Comparison of ENCODE assay signal across 21 cellular contexts in the genomic region with DNA sequence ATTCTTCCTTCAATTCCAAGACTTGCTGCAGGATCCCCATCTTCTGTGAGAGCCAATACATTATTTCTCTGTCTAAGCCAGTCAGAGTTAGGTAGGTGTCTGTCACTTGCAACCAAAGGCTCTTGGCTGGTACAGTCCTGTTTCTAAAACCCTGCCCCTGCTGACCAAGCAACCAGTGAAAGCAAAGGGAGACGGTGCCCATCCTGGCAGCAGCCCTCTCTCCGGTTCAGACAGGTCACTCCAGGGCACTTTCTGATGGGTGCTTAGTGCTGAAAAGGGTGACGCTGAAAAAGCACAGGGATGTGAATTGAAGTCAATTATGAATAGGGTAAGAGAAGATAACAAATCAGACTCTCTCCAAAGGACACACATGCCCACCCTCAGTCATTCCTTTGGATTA. TPM values are rescaled to one million over a fixed set of nuclear protein-coding genes. Genes with fewer than 3 reads are reported as not detected.
DNase-seq lines count a peak whose midpoint lies in the region; ATAC-seq, FAIRE-seq and TF ChIP-seq lines count a peak whose summit lies in the region.
"Had no signal": no experiment of that assay in that cellular context is flagged by ENCODE, and none has a peak within 500 bp of the region (broad histone marks: within the 10 kb centered on the region; RNA-seq: fewer than 3 reads in every experiment).

No MANE protein-coding gene starts in this region.

- H3K4me3 Mint-ChIP-seq in T-helper 17 cell, result no peak overlapping the region
- H3K4me3 Mint-ChIP-seq: CD4-positive, CD25-positive, alpha-beta regulatory T cell; CD8-positive, alpha-beta memory T cell; H9 had no signal

- peak; percentile 23 to 58 for ATAC-seq in left cardiac atrium
- no peak for ATAC-seq in T-helper 17 cell
- peak; percentile 49 for ATAC-seq in left lobe of liver
- ATAC-seq in GM19463 (IDR thresholded peaks at IDR 0.05; ENCODE audit: unreplicated experiment), result no peak

- no peaks in the 10 kb centered on the region for H3K27me3 ChIP-seq in right atrium auricular region
- H3K27me3 ChIP-seq: BE2C had no signal

- H3K9me3 ChIP-seq in right atrium auricular region (no peaks in the 10 kb centered on the region), T-helper 17 cell (ENCODE audit: control insufficient read depth, low read length, poor library complexity, severe bottlenecking) (no peaks in the 10 kb centered on the region)
- H3K9me3 ChIP-seq: BE2C had no signal

- no peak for TF ChIP-seq CTCF in right atrium auricular region (IDR thresholded peaks at IDR 0.05)

- no peaks in the 10 kb centered on the region for H3K36me3 Mint-ChIP-seq in T-helper 17 cell (ENCODE audit: low read depth)
- H3K36me3 Mint-ChIP-seq: CD4-positive, CD25-positive, alpha-beta regulatory T cell; CD8-positive, alpha-beta memory T cell had no signal

- H3K4me3 ChIP-seq in right atrium auricular region, result no peak overlapping the region

- H3K4me1 ChIP-seq in right atrium auricular region, result no peaks in the 10 kb centered on the region

- no peaks in the 10 kb centered on the region for H3K27me3 Mint-ChIP-seq in T-helper 17 cell

- peaks cover 9% of the 10 kb centered on the region for H3K4me1 Mint-ChIP-seq in T-helper 17 cell

- no peak overlapping the region for H3K27ac ChIP-seq in right atrium auricular region

- intact Hi-C loops in left cardiac atrium (cut with DNase I), result loop anchor here in 1 of 2 donors (10.0 kb wide), 1 partner anchor 284 kb away; no protein-coding TSS in a partner anchor

- no peak for FAIRE-seq in RCC 7860 (lab: Jason Lieb, UNC)
- FAIRE-seq: A204.1, G401.6, GM12891, HTR-8/SVneo had no signal

- peak overlapping the region; percentile 21 for H3K27ac Mint-ChIP-seq in T-helper 17 cell
- H3K27ac Mint-ChIP-seq: CD4-positive, CD25-positive, alpha-beta regulatory T cell; CD8-positive, alpha-beta memory T cell; H9 had no signal

- DNase-seq in left cardiac atrium (no peak), right atrium auricular region (ENCODE audit: low spot score) (no peak), T-helper 17 cell (no peak), left lobe of liver (ENCODE audit: low spot score) (no peak), DMS53 (lab: John Stamatoyannopoulos, UW) (no peak), RCC 7860 (ENCODE audit: low spot score) (no peak)
- DNase-seq: ACHN; C1 segment of cervical spinal cord; CD4-positive, CD25-positive, alpha-beta regulatory T cell; CD8-positive, alpha-beta memory T cell; COR-L47; DMS 273 treated with DMSO at 0.1 percent for 48 hours; GOT3; IMR-90 had no signal

- H3K36me3 ChIP-seq in right atrium auricular region, result no peaks in the 10 kb centered on the region
- H3K36me3 ChIP-seq: BE2C had no signal

RNA-seq across cellular contexts. Expression of a gene that starts 37.5 kb away (rescaled TPM):
- total RNA-seq in left cardiac atrium, result 1 to 10 TPM; 8.1 to 9.8 TPM
- 10 to 100 TPM; 19.3 to 19.8 TPM for total RNA-seq in right atrium auricular region
- 100 to 1,000 TPM; 603 to 772 TPM for total RNA-seq in T-helper 17 cell
- 1.6 TPM for total RNA-seq in left lobe of liver
- total RNA-seq: IMR-90 had no signal

Comparison
In these comparisons a context has a peak if more than half of its experiments do, and no peak if none do; other contexts are left out.
1. ATAC-seq: peak in left cardiac atrium (2 of 2) and left lobe of liver (single experiment); none in T-helper 17 cell (single experiment) and GM19463 (single experiment).
2. RNA of a gene that starts 37.5 kb away (total RNA-seq): 603 to 772 TPM in T-helper 17 cell; 19.3 to 19.8 TPM in right atrium auricular region, 8.1 to 9.8 TPM in left cardiac atrium and 1.6 TPM in left lobe of liver (single experiment); every median in the first group is over 10 times any median in the second.